In genomic region chr9:35161713-35162604, GRCh38 we compare ENCODE assay signal across 8 cellular contexts. TPM values are rescaled to one million over a fixed set of nuclear protein-coding genes. Genes with fewer than 3 reads are reported as not detected.
A peak's percentile ranks its signal among the peaks of the same experiment; 100 is the strongest.
DNase-seq lines count a peak whose midpoint lies in the region; ATAC-seq and TF ChIP-seq lines count a peak whose summit lies in the region.

Gene UNC13B (plus strand): TSS chr9:35162009. CDS start chr9:35162284, 275 bp downstream.

- H3K4ac ChIP-seq in H9 (ENCODE audit: low read depth, low read length) = no peak within 1 kb of the TSS

- ATAC-seq in thoracic aorta (ENCODE audit: insufficient number of reproducible peaks, low FRiP score, low read depth) = peak; percentile 93

- TF ChIP-seq POLR2A in ovary (IDR thresholded peaks at IDR 0.05) = peak; percentile 61

- TF ChIP-seq EP300 in ovary (IDR thresholded peaks at IDR 0.05) = no peak

- no peaks in the 10 kb centered on the region; a peak in 1 of 5 replicates for H3K9me3 Mint-ChIP-seq in H9

- no peak within 1 kb of the TSS for H4K8ac ChIP-seq in H9 (replicated peaks; ENCODE audit: insufficient read length, low read depth, low read length)

- no peak within 1 kb of the TSS for H2BK15ac ChIP-seq in H9 (ENCODE audit: low read depth, low read length)

- H4K20me1 ChIP-seq in H9 (ENCODE audit: control insufficient read depth, insufficient read depth, insufficient read length) = no peaks in the 10 kb centered on the region

- H3K56ac ChIP-seq in H9 (ENCODE audit: insufficient read length, low read depth, low read length) = no peak within 1 kb of the TSS

- no peak within 1 kb of the TSS for H2BK20ac ChIP-seq in H9 (ENCODE audit: low read depth, low read length, poor library complexity, severe bottlenecking)

- DNase-seq in DMS53 (lab: John Stamatoyannopoulos, UW) (peak; percentile 96), H9 (peak; percentile 95), NCI-H1092 (lab: John Stamatoyannopoulos, UW) (peak; percentile 96), SW 1271 (lab: John Stamatoyannopoulos, UW) (peak; percentile 50 to 79), cardiac muscle cell (ENCODE audit: low read depth in 1 of 2, low spot score in 1 of 2) (peak; percentile 97), ovary (peak; percentile 91 to 97 (median 96)), thoracic aorta (ENCODE audit: low spot score) (peak; percentile 91)

- H3K9me3 ChIP-seq in H9 (ENCODE audit: control insufficient read depth, low read depth, low read length) (no peaks in the 10 kb centered on the region), cardiac muscle cell (ENCODE audit: low read depth) (no peaks in the 10 kb centered on the region), ovary (no peaks in the 10 kb centered on the region), thoracic aorta (no peaks in the 10 kb centered on the region)

- H3K36me3 Mint-ChIP-seq in H9 (ENCODE audit: insufficient read depth in 1 of 3, low read depth in 3 of 3) = peaks cover 0 to 2% (median 0%) of the 10 kb centered on the region in 3 experiments; a peak in 2 of 7 replicates

- peak within 1 kb of the TSS; percentile 90 to 92 for H3K4me3 Mint-ChIP-seq in H9

- H3K79me2 ChIP-seq in H9 (ENCODE audit: insufficient read depth, low read length) = no peaks in the 10 kb centered on the region; the same call in 1 of the 2 replicates

- H3K23ac ChIP-seq in H9 (ENCODE audit: insufficient read length, low read depth, low read length) = no peak within 1 kb of the TSS

- intact Hi-C loops in ovary (cut with DNase I) = loop anchor here in 1 of 4 donors (10.0 kb wide), 1 partner anchor 267 kb away; a partner anchor contains a TSS

- peak within 1 kb of the TSS; percentile 87 to 99 (median 88); a peak in 5 of 7 replicates for H3K27ac Mint-ChIP-seq in H9

- H3K18ac ChIP-seq in H9 (ENCODE audit: insufficient read length, low read depth, low read length) = no peak within 1 kb of the TSS

- no peaks in the 10 kb centered on the region for H3K27me3 Mint-ChIP-seq in H9 (ENCODE audit: low read depth)

- H3K27me3 ChIP-seq in H9 (ENCODE audit: insufficient read depth, low read length) (no peaks in the 10 kb centered on the region), cardiac muscle cell (no peaks in the 10 kb centered on the region), ovary (no peaks in the 10 kb centered on the region), thoracic aorta (replicated peaks; ENCODE audit: insufficient read depth) (no peaks in the 10 kb centered on the region)

- H3K4me1 Mint-ChIP-seq in H9 = peaks cover 22 to 40% of the 10 kb centered on the region in 2 experiments

- no peak within 1 kb of the TSS for H2AK5ac ChIP-seq in H9 (ENCODE audit: insufficient read length, low read length)

- no peak within 1 kb of the TSS for H3T11ph ChIP-seq in H9 (ENCODE audit: low read length)

- no peaks in the 10 kb centered on the region for H3K79me1 ChIP-seq in H9 (ENCODE audit: insufficient read depth, low read depth, low read length, poor library complexity, severe bottlenecking)

- 0 out of 2 replicates have a peak within 1 kb of the TSS, but pooled peaks have one; percentile 21 for H3K14ac ChIP-seq in H9 (ENCODE audit: insufficient read depth, low read length)

- no peak within 1 kb of the TSS for H2BK12ac ChIP-seq in H9 (ENCODE audit: insufficient read length, low read depth, low read length)

- H3K27ac ChIP-seq in H9 (ENCODE audit: insufficient read length, low read depth, low read length) = no peak within 1 kb of the TSS
- no peak within 1 kb of the TSS for H3K27ac ChIP-seq in adipose tissue (ENCODE audit: low read depth, low read length)
- H3K27ac ChIP-seq in cardiac muscle cell = peak within 1 kb of the TSS; percentile 88
- H3K27ac ChIP-seq in ovary = peak within 1 kb of the TSS; percentile 55 to 75
- peak within 1 kb of the TSS; percentile 73 to 81 for H3K27ac ChIP-seq in thoracic aorta

- peak within 1 kb of the TSS; percentile 86 for H2AFZ ChIP-seq in H9 (ENCODE audit: low read length)

- no peak; the same call in 2 of the 3 replicates for TF ChIP-seq CTCF in H9 (conservative IDR thresholded peaks at IDR 0.05)
- TF ChIP-seq CTCF in cardiac muscle cell (IDR thresholded peaks at IDR 0.05; ENCODE audit: low read depth, low read length) = peak; percentile 14
- TF ChIP-seq CTCF in ovary (IDR thresholded peaks at IDR 0.05) = peak in 1 of 3 donors; percentile 14
- peak; percentile 27 for TF ChIP-seq CTCF in thoracic aorta (IDR thresholded peaks at IDR 0.05)

- H2BK120ac ChIP-seq in H9 (ENCODE audit: low read depth, low read length, poor library complexity, severe bottlenecking) = no peak within 1 kb of the TSS

- no peak within 1 kb of the TSS for H4K91ac ChIP-seq in H9 (ENCODE audit: insufficient read length, low read depth, low read length)

- peak within 1 kb of the TSS; percentile 74 for H3K4me2 ChIP-seq in H9 (ENCODE audit: insufficient read depth, insufficient read length, low read length)

- no peaks in the 10 kb centered on the region for H3K36me3 ChIP-seq in cardiac muscle cell
- H3K36me3 ChIP-seq in ovary = no peaks in the 10 kb centered on the region
- H3K36me3 ChIP-seq in thoracic aorta = no peaks in the 10 kb centered on the region

- H3K4me3 ChIP-seq in cardiac muscle cell = peak within 1 kb of the TSS; percentile 61
- peak within 1 kb of the TSS; percentile 88 for H3K4me3 ChIP-seq in ovary
- peak within 1 kb of the TSS; percentile 85 for H3K4me3 ChIP-seq in thoracic aorta

- H3K23me2 ChIP-seq in H9 (ENCODE audit: insufficient read length, low read depth, low read length, poor library complexity, severe bottlenecking) = no peaks in the 10 kb centered on the region

- H4K5ac ChIP-seq in H9 (ENCODE audit: insufficient read length, low read depth, low read length) = no peak within 1 kb of the TSS

- WGBS in H9 (ENCODE audit: extremely low coverage, insufficient read length, low lambda C conversion rate) = no CpG with 5 or more reads among the region's 70 CpGs
- 0 to 1% (median 0%) methylated on average over 65 to 70 of the region's 70 CpGs for WGBS in adipose tissue, 3 donors
- 0 to 1% (median 1%) methylated on average over 53 to 70 of the region's 70 CpGs for WGBS in ovary, 3 donors

- peaks cover 4% of the 10 kb centered on the region; the same call in 1 of the 2 replicates for H3K4me1 ChIP-seq in H9 (ENCODE audit: insufficient read depth, low read length)
- peaks cover 7% of the 10 kb centered on the region for H3K4me1 ChIP-seq in cardiac muscle cell (ENCODE audit: low read depth)
- peaks cover 5% of the 10 kb centered on the region for H3K4me1 ChIP-seq in ovary (ENCODE audit: insufficient read depth)
- peaks cover 12 to 21% of the 10 kb centered on the region in 2 donors for H3K4me1 ChIP-seq in thoracic aorta (ENCODE audit: control insufficient read depth in 1 of 2, low read depth in 2 of 2)

- peak within 1 kb of the TSS; percentile 42 for H3K9ac ChIP-seq in H9 (ENCODE audit: extremely low read depth, insufficient read length, low read length)

- no peak within 1 kb of the TSS for H2BK5ac ChIP-seq in H9 (ENCODE audit: insufficient read length, low read length)

RNA-seq across cellular contexts. Expression of gene UNC13B, which starts in this region (rescaled TPM):
- total RNA-seq in H9 (2021) (43.5 and 48.2 TPM in 2 replicates), cardiac muscle cell (36.6 and 43.7 TPM in 2 replicates), ovary (10 to 100 TPM in 6 of 7 donors, 1 to 10 TPM in 1; 8.0 to 22.2 (median 16.6) TPM), thoracic aorta (10 to 100 TPM; 38.1 to 47.4 TPM)
- polyA plus RNA-seq in adipose tissue (10 to 100 TPM in 2 of 3 donors, 1 to 10 TPM in 1; 9.9 to 21.9 (median 14.3) TPM), cardiac muscle cell (16.3 and 23.1 TPM in 2 replicates), ovary (10 to 100 TPM in 1 of 2 donors, 1 to 10 TPM in 1; 5.7 to 30.2 TPM)

Comparison
In these comparisons a context has a peak if more than half of its experiments do, and no peak if none do; other contexts are left out.
1. H3K27ac ChIP-seq: peak in cardiac muscle cell (single experiment), ovary (2 of 2) and thoracic aorta (2 of 2); none in H9 (single experiment) and adipose tissue (single experiment).
2. Peak in every context shown above with its lines, with median percentiles within 50 percentile points of each other: DNase-seq and H3K4me3 ChIP-seq.